In genomic region chr20:62219992-62220665, GRCh38 we compare ENCODE assay signal across 9 cellular contexts. TPM values are rescaled to one million over a fixed set of nuclear protein-coding genes. Genes with fewer than 3 reads are reported as not detected.
A peak's percentile ranks its signal among the peaks of the same experiment; 100 is the strongest.
DNase-seq lines count a peak whose midpoint lies in the region; ATAC-seq, FAIRE-seq and TF ChIP-seq lines count a peak whose summit lies in the region.
"Had no signal": no experiment of that assay in that cellular context is flagged by ENCODE, and none has a peak within 500 bp of the region (broad histone marks: within the 10 kb centered on the region; RNA-seq: fewer than 3 reads in every experiment).

TSS of gene HRH3 (minus strand) at chr20:62220278. CDS start at chr20:62219970, 308 bp downstream.

- H3K9me3 Mint-ChIP-seq in activated T-cell treated with anti-CD3 and anti-CD28 coated beads, Interleukin-2, amount 50 U/mL, for 72 hours, result no peaks in the 10 kb centered on the region
- H3K9me3 Mint-ChIP-seq in progenitor cell of endocrine pancreas (ENCODE audit: low read depth), result no peaks in the 10 kb centered on the region
- H3K9me3 Mint-ChIP-seq: T-helper 1 cell treated with Interleukin-12 subunit alpha and Interleukin-12 subunit beta and Interleukin-4 antibody, amounts not matched to agents 30 μg/mL and 1 μg/mL, for 36 hours had no signal

- peak within 1 kb of the TSS; percentile 65 to 74 for H3K4me3 Mint-ChIP-seq in activated T-cell treated with anti-CD3 and anti-CD28 coated beads, Interleukin-2, amount 50 U/mL, for 72 hours
- H3K4me3 Mint-ChIP-seq in progenitor cell of endocrine pancreas (ENCODE audit: low read depth), result peak within 1 kb of the TSS; percentile 47
- H3K4me3 Mint-ChIP-seq: T-helper 1 cell treated with Interleukin-12 subunit alpha and Interleukin-12 subunit beta and Interleukin-4 antibody, amounts not matched to agents 30 μg/mL and 1 μg/mL, for 36 hours had no signal

- TF ChIP-seq CTCF in progenitor cell of endocrine pancreas (IDR thresholded peaks at IDR 0.05; ENCODE audit: unreplicated experiment), result no peak

- peak; percentile 72 to 74 for ATAC-seq in activated T-cell treated with anti-CD3 and anti-CD28 coated beads, Interleukin-2, amount 50 U/mL, for 72 hours (replicated peaks in 1 of 2)
- ATAC-seq in GM21786 (IDR thresholded peaks at IDR 0.05; ENCODE audit: unreplicated experiment), result no peak

- no peak within 1 kb of the TSS for H3K27ac Mint-ChIP-seq in activated T-cell treated with anti-CD3 and anti-CD28 coated beads, Interleukin-2, amount 50 U/mL, for 72 hours
- H3K27ac Mint-ChIP-seq in progenitor cell of endocrine pancreas, result peak within 1 kb of the TSS; percentile 64
- H3K27ac Mint-ChIP-seq: T-helper 1 cell treated with Interleukin-12 subunit alpha and Interleukin-12 subunit beta and Interleukin-4 antibody, amounts not matched to agents 30 μg/mL and 1 μg/mL, for 36 hours had no signal

- H3K36me3 Mint-ChIP-seq in activated T-cell treated with anti-CD3 and anti-CD28 coated beads, Interleukin-2, amount 50 U/mL, for 72 hours (ENCODE audit: insufficient read depth in 2 of 2), result no peaks in the 10 kb centered on the region
- H3K36me3 Mint-ChIP-seq in progenitor cell of endocrine pancreas (ENCODE audit: insufficient read depth), result no peaks in the 10 kb centered on the region

- DNase-seq in NCI-H1417 (lab: John Stamatoyannopoulos, UW) (peak; percentile 73 to 82 (median 78)), NCI-H1417 treated with DMSO at 0.1 percent for 48 hours (lab: John Stamatoyannopoulos, UW) (no peak), NCI-H2227 treated with DMSO at 0.1 percent for 48 hours (lab: John Stamatoyannopoulos, UW) (peak; percentile 69), frontal cortex (ENCODE audit: low spot score in 2 of 2) (peak; percentile 90), progenitor cell of endocrine pancreas (ENCODE audit: low spot score, unreplicated experiment) (peak; percentile 74), amniotic stem cell (lab: John Stamatoyannopoulos, UW) (no peak)
- peak; percentile 45 to 46 for DNase-seq in activated T-cell treated with anti-CD3 and anti-CD28 coated beads, Interleukin-2, amount 50 U/mL, for 72 hours

- H3K4me1 Mint-ChIP-seq in activated T-cell treated with anti-CD3 and anti-CD28 coated beads, Interleukin-2, amount 50 U/mL, for 72 hours (ENCODE audit: low read depth), result peaks cover 5% of the 10 kb centered on the region
- H3K4me1 Mint-ChIP-seq in progenitor cell of endocrine pancreas (ENCODE audit: low read depth), result no peaks in the 10 kb centered on the region

- no peak for FAIRE-seq in frontal cortex (lab: Jason Lieb, UNC)

- peaks cover 40% of the 10 kb centered on the region for H3K27me3 Mint-ChIP-seq in activated T-cell treated with anti-CD3 and anti-CD28 coated beads, Interleukin-2, amount 50 U/mL, for 72 hours (ENCODE audit: low read depth)
- H3K27me3 Mint-ChIP-seq in progenitor cell of endocrine pancreas, result peaks cover 60% of the 10 kb centered on the region

RNA-seq across cellular contexts. Expression of gene HRH3, which starts in this region (rescaled TPM):
- total RNA-seq in activated T-cell treated with anti-CD3 and anti-CD28 coated beads, Interleukin-2, amount 50 U/mL, for 72 hours, result not detected
- total RNA-seq in frontal cortex, result 0.82 TPM
- total RNA-seq in progenitor cell of endocrine pancreas, result 0.10 TPM in 1 of 2 replicates, not detected in the other

Comparison
In these comparisons a context has a peak if more than half of its experiments do, and no peak if none do; other contexts are left out.
1. DNase-seq: peak in NCI-H1417 (3 of 3) and NCI-H2227 treated with DMSO at 0.1 percent for 48 hours (single experiment); none in NCI-H1417 treated with DMSO at 0.1 percent for 48 hours (single experiment) and amniotic stem cell (single experiment).
2. Peak in DNase-seq and ATAC-seq in activated T-cell treated with anti-CD3 and anti-CD28 coated beads, Interleukin-2, amount 50 U/mL, for 72 hours; RNA of the gene not detected or under 1 TPM.
3. Peak in DNase-seq in frontal cortex; RNA of the gene not detected or under 1 TPM.
4. Peak in DNase-seq in progenitor cell of endocrine pancreas; RNA of the gene not detected or under 1 TPM.